8 cellular contexts compared by ENCODE assay signal in the genomic region with DNA sequence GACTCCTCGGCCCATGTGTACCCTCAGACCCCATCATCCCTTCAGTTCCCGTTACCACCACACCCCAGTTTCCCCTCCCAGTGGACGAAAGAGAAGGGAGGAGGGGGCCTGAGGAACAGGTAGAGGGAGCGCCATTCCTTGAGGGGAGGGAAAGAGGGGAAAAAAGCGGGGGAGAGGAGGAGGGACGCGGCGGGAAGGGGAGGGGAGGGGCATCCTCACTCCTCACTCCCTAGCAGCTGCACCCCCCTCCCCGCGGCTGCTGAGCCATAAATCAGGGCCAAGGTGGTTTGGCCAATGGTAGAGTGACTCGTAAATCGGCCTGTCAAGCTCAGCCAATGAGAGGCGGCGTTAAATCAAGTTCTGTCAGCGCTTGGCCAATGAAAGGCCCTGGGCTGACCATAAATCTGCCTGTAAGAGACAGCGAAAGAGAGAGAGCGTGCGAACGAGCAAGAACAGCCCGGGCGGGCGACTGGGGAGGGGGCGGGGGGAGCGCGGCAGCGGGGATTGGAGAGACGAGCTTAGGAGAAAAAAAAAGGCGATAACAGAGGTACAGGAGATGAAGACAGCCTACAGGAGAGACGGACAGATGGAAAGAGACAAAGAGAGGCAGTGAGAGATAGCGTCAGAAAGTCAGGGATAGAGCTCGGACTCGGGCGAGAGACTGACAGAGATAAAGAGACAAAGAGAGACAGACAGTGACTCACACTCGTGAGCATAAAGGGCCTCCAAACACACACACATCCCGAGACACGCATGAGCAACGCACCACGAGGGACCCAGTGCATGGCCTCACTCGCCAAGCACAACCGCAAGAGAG. TPM values are rescaled to one million over a fixed set of nuclear protein-coding genes. Genes with fewer than 3 reads are reported as not detected.
DNase-seq lines count a peak whose midpoint lies in the region; ATAC-seq and TF ChIP-seq lines count a peak whose summit lies in the region.

No MANE protein-coding gene starts in this region.

- no peak for TF ChIP-seq CTCF in left lung (IDR thresholded peaks at IDR 0.05)

- peak overlapping the region; percentile 86 for H3K9ac ChIP-seq in BLaER1

- no peaks in the 10 kb centered on the region for H4K20me1 ChIP-seq in BLaER1

- DNase-seq in NCI-H524 treated with DMSO at 0.1 percent for 48 hours (lab: John Stamatoyannopoulos, UW): peak; percentile 97
- peak; percentile 94 for DNase-seq in activated CD4-positive, alpha-beta T cell treated with anti-CD3 and anti-CD28 coated beads for 48 hours
- peak; percentile 100 for DNase-seq in dedifferentiated amniotic fluid mesenchymal stem cell (ENCODE audit: extremely low spot score)
- peak; percentile 92 to 96 for DNase-seq in left lung
- peak; percentile 91 for DNase-seq in stimulated activated CD4-positive, alpha-beta T cell treated with anti-CD3 and anti-CD28 coated beads, Interleukin-2, amount 100 ng/mL, for 4 hours (ENCODE audit: low read depth)

- H3K4me2 ChIP-seq in BLaER1: peak overlapping the region; percentile 94

- no peaks in the 10 kb centered on the region for H3K27me3 ChIP-seq in BLaER1
- no peaks in the 10 kb centered on the region for H3K27me3 ChIP-seq in left lung

- peak overlapping the region; percentile 76 for H3K4me3 ChIP-seq in BLaER1
- peak overlapping the region; percentile 53 to 56 for H3K4me3 ChIP-seq in left lung

- peak; percentile 99 for ATAC-seq in GM19328 (IDR thresholded peaks at IDR 0.05; ENCODE audit: unreplicated experiment)
- peak; percentile 96 for ATAC-seq in HG03460 (IDR thresholded peaks at IDR 0.05; ENCODE audit: unreplicated experiment)
- peak; percentile 92 for ATAC-seq in left lung

- H3K4me1 ChIP-seq in BLaER1: peaks cover 50% of the 10 kb centered on the region
- peaks cover 17 to 72% of the 10 kb centered on the region in 2 donors for H3K4me1 ChIP-seq in left lung

- H3K27ac ChIP-seq in BLaER1 (peak overlapping the region; percentile 85), left lung (peak overlapping the region; percentile 92 to 95)

- intact Hi-C loops in left lung (cut with DNase I): no loop called here

- H3K9me3 ChIP-seq in BLaER1: no peaks in the 10 kb centered on the region
- no peaks in the 10 kb centered on the region for H3K9me3 ChIP-seq in left lung

- H3K36me3 ChIP-seq in BLaER1: no peaks in the 10 kb centered on the region
- no peaks in the 10 kb centered on the region for H3K36me3 ChIP-seq in left lung

RNA-seq across cellular contexts. Expression of gene GPR84, which starts 5.1 kb away (rescaled TPM):
- total RNA-seq in left lung: 10 to 100 TPM in 1 of 2 donors, under 1 TPM in 1; 0.99 to 10.3 TPM

RNA-seq across cellular contexts. Expression of gene ZNF385A, which starts 25.4 kb away (rescaled TPM):
- total RNA-seq in left lung: 10 to 100 TPM; 18.1 to 19.0 TPM

RNA-seq across cellular contexts. Expression of gene COPZ1, which starts 34.2 kb away (rescaled TPM):
- 100 to 1,000 TPM; 157 to 184 TPM for total RNA-seq in left lung

RNA-seq across cellular contexts. Expression of gene NFE2, which starts 58.3 kb away (rescaled TPM):
- total RNA-seq in left lung: 10 to 100 TPM in 1 of 2 donors, 1 to 10 TPM in 1; 2.9 to 21.3 TPM

RNA-seq across cellular contexts. Expression of gene ITGA5, which starts 59.9 kb away (rescaled TPM):
- total RNA-seq in left lung: 100 to 1,000 TPM in 1 of 2 donors, 10 to 100 TPM in 1; 76.4 to 142 TPM

Comparison
In these comparisons a context has a peak if more than half of its experiments do, and no peak if none do; other contexts are left out.
1. Peak in every context shown above with its lines: DNase-seq, ATAC-seq, H3K4me3 ChIP-seq and H3K27ac ChIP-seq.